1 cellular context compared by ENCODE assay signal in the genomic region with DNA sequence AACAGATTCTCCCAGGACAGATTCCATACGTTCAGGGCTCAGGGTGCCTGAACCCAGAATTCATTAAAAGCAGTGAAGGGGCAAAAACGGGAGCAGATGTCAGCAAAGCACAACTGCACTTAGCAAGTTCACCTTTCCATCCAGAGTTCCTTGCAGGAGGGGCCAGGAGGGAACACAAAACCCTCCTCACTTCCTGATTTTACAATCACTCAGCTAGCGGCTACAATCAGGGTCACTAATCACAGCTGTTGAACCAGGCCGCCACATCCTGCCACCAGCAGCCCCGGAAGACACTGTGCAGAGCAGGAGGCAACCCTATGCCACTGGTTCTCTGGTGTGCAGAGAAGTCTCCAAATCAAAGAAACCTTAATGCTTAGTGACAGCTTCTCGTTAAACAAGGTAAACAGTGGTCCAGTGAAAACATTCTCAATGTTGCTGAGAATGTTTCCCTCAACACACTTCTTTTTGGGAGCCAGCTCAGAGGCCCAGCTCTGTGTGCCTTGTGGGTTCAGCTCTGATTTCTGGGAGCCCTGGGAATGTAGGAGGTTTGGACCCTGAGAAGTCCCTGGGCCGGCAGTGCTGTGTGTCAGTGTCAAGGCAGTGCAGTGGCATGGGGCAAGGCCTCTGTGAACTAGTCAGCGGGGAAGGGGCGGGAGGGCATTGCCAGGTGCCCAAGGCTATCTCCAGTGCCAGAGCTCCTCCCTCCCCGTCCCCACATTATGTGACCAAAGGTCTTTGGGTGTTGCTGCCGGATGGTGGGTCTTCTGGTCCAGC.
TF ChIP-seq lines count a peak whose summit lies in the region.

No MANE protein-coding gene starts in this region.

TF ChIP-seq in GM12878, 131 proteins besides CTCF, POLR2A, EP300 and RAD21 (continued from another document and continues in another):
- TF ChIP-seq KLF5 (IDR thresholded peaks at IDR 0.05; ENCODE audit: partially characterized antibody) (peak; percentile 14), STAT3 (IDR thresholded peaks at IDR 0.05; ENCODE audit: low read depth, low read length) (no peak), SIX5 (IDR thresholded peaks at IDR 0.05; ENCODE audit: low read depth, low read length, severe bottlenecking) (no peak), KAT2A (conservative IDR thresholded peaks at IDR 0.05; ENCODE audit: control insufficient read depth, low read depth, low read length) (no peak), YY1 (IDR thresholded peaks at IDR 0.05; ENCODE audit: low read depth, low read length) (no peak), ZNF24 (IDR thresholded peaks at IDR 0.05) (peak; percentile 42; the same call in 1 of the 2 replicates), SMC3 (IDR thresholded peaks at IDR 0.05; ENCODE audit: borderline replicate concordance, low read length) (no peak), CEBPB (IDR thresholded peaks at IDR 0.05; ENCODE audit: borderline replicate concordance in 1 of 2, low read depth in 2 of 2, low read length in 2 of 2) (no peak), NRF1 (conservative IDR thresholded peaks at IDR 0.05; ENCODE audit: low read depth, low read length) (no peak), SMAD5 (IDR thresholded peaks at IDR 0.05; ENCODE audit: low read depth) (peak; percentile 86), LARP7 (IDR thresholded peaks at IDR 0.05) (0 out of 2 replicates have a peak, but pooled peaks have one; percentile 39), ZNF217 (IDR thresholded peaks at IDR 0.05) (no peak), IKZF1 (conservative IDR thresholded peaks at IDR 0.05) (peak; percentile 80), FOS (IDR thresholded peaks at IDR 0.05; ENCODE audit: borderline replicate concordance, extremely low read depth, insufficient read length) (no peak), RUNX3 (IDR thresholded peaks at IDR 0.05; ENCODE audit: low read length) (peak; percentile 87), CBFB (IDR thresholded peaks at IDR 0.05; ENCODE audit: low read depth) (peak; percentile 84), CHD2 (IDR thresholded peaks at IDR 0.05; ENCODE audit: borderline replicate concordance, low read depth, low read length) (peak; percentile 64; the same call in 1 of the 2 replicates), MEF2A (IDR thresholded peaks at IDR 0.05; ENCODE audit: insufficient read depth, low read depth, low read length) (peak; percentile 73; the same call in 1 of the 2 replicates), SP1 (IDR thresholded peaks at IDR 0.05; ENCODE audit: low read depth, low read length) (peak; percentile 31), NFIC (IDR thresholded peaks at IDR 0.05; ENCODE audit: low read depth, low read length) (no peak; the same call in none of the 2 replicates), TBL1XR1 (IDR thresholded peaks at IDR 0.05; ENCODE audit: low read depth, low read length) (no peak; the same call in 1 of the 2 replicates), RELA (IDR thresholded peaks at IDR 0.05; ENCODE audit: borderline replicate concordance, partially characterized antibody) (no peak), POU2F2 (IDR thresholded peaks at IDR 0.05; ENCODE audit: borderline replicate concordance, low read depth, low read length) (peak; percentile 86; the same call in 2 of the 3 replicates), RCOR1 (conservative IDR thresholded peaks at IDR 0.05; ENCODE audit: low read depth, low read length) (no peak), FOXM1 (IDR thresholded peaks at IDR 0.05; ENCODE audit: low read depth, low read length) (peak; percentile 40; the same call in 1 of the 2 replicates), BHLHE40 (IDR thresholded peaks at IDR 0.05; ENCODE audit: borderline replicate concordance in 1 of 2, low read depth in 2 of 2, low read length in 1 of 2) (peak in 1 of 2 experiments; percentile 35; a peak in 1 of 4 replicates), SPI1 (IDR thresholded peaks at IDR 0.05; ENCODE audit: borderline replicate concordance, insufficient read depth, low read depth, low read length) (peak; percentile 93), CREB1 (IDR thresholded peaks at IDR 0.05; ENCODE audit: low read depth) (peak; percentile 25; the same call in 1 of the 2 replicates), FOXK2 (IDR thresholded peaks at IDR 0.05) (no peak), SUPT20H (IDR thresholded peaks at IDR 0.05; ENCODE audit: borderline replicate concordance, control insufficient read depth, low read depth, low read length) (no peak), TCF7 (IDR thresholded peaks at IDR 0.05; ENCODE audit: borderline replicate concordance) (no peak), BMI1 (IDR thresholded peaks at IDR 0.05; ENCODE audit: borderline replicate concordance) (no peak), ZSCAN29 (IDR thresholded peaks at IDR 0.05) (no peak), BCL11A (IDR thresholded peaks at IDR 0.05; ENCODE audit: low read depth, low read length) (peak; percentile 45; the same call in 1 of the 2 replicates), TAF1 (IDR thresholded peaks at IDR 0.05; ENCODE audit: borderline replicate concordance, low read depth, low read length) (peak; percentile 96), ZNF274 (IDR thresholded peaks at IDR 0.05; ENCODE audit: insufficient read depth, insufficient read length) (no peak), WRNIP1 (IDR thresholded peaks at IDR 0.05; ENCODE audit: borderline replicate concordance, low read depth, low read length) (no peak), RBBP5 (conservative IDR thresholded peaks at IDR 0.05) (no peak), KDM1A (IDR thresholded peaks at IDR 0.05; ENCODE audit: borderline replicate concordance) (no peak), MTA3 (IDR thresholded peaks at IDR 0.05; ENCODE audit: borderline replicate concordance, low read length) (peak; percentile 73), CHD4 (IDR thresholded peaks at IDR 0.05) (no peak), ZBED1 (IDR thresholded peaks at IDR 0.05; ENCODE audit: borderline replicate concordance) (no peak), EED (IDR thresholded peaks at IDR 0.05; ENCODE audit: low read depth) (peak; percentile 88), EGR1 (IDR thresholded peaks at IDR 0.05; ENCODE audit: borderline replicate concordance in 1 of 2, low read depth in 2 of 2, low read length in 2 of 2) (no peak)
- TF ChIP-seq, protein P1, sequence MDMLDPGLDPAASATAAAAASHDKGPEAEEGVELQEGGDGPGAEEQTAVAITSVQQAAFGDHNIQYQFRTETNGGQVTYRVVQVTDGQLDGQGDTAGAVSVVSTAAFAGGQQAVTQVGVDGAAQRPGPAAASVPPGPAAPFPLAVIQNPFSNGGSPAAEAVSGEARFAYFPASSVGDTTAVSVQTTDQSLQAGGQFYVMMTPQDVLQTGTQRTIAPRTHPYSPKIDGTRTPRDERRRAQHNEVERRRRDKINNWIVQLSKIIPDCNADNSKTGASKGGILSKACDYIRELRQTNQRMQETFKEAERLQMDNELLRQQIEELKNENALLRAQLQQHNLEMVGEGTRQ (IDR thresholded peaks at IDR 0.05; ENCODE audit: borderline replicate concordance, low read depth, low read length) = no peak
- TF ChIP-seq, protein P2, sequence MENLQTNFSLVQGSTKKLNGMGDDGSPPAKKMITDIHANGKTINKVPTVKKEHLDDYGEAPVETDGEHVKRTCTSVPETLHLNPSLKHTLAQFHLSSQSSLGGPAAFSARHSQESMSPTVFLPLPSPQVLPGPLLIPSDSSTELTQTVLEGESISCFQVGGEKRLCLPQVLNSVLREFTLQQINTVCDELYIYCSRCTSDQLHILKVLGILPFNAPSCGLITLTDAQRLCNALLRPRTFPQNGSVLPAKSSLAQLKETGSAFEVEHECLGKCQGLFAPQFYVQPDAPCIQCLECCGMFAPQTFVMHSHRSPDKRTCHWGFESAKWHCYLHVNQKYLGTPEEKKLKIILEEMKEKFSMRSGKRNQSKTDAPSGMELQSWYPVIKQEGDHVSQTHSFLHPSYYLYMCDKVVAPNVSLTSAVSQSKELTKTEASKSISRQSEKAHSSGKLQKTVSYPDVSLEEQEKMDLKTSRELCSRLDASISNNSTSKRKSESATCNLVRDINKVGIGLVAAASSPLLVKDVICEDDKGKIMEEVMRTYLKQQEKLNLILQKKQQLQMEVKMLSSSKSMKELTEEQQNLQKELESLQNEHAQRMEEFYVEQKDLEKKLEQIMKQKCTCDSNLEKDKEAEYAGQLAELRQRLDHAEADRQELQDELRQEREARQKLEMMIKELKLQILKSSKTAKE (IDR thresholded peaks at IDR 0.05; ENCODE audit: low read depth, poor library complexity, severe bottlenecking) = peak; percentile 45
- TF ChIP-seq, protein P3, sequence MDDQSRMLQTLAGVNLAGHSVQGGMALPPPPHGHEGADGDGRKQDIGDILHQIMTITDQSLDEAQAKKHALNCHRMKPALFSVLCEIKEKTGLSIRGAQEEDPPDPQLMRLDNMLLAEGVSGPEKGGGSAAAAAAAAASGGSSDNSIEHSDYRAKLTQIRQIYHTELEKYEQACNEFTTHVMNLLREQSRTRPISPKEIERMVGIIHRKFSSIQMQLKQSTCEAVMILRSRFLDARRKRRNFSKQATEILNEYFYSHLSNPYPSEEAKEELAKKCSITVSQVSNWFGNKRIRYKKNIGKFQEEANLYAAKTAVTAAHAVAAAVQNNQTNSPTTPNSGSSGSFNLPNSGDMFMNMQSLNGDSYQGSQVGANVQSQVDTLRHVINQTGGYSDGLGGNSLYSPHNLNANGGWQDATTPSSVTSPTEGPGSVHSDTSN (IDR thresholded peaks at IDR 0.05; ENCODE audit: insufficient replicate concordance, low read depth, low read length) = peak; percentile 64
- TF ChIP-seq, protein P4, sequence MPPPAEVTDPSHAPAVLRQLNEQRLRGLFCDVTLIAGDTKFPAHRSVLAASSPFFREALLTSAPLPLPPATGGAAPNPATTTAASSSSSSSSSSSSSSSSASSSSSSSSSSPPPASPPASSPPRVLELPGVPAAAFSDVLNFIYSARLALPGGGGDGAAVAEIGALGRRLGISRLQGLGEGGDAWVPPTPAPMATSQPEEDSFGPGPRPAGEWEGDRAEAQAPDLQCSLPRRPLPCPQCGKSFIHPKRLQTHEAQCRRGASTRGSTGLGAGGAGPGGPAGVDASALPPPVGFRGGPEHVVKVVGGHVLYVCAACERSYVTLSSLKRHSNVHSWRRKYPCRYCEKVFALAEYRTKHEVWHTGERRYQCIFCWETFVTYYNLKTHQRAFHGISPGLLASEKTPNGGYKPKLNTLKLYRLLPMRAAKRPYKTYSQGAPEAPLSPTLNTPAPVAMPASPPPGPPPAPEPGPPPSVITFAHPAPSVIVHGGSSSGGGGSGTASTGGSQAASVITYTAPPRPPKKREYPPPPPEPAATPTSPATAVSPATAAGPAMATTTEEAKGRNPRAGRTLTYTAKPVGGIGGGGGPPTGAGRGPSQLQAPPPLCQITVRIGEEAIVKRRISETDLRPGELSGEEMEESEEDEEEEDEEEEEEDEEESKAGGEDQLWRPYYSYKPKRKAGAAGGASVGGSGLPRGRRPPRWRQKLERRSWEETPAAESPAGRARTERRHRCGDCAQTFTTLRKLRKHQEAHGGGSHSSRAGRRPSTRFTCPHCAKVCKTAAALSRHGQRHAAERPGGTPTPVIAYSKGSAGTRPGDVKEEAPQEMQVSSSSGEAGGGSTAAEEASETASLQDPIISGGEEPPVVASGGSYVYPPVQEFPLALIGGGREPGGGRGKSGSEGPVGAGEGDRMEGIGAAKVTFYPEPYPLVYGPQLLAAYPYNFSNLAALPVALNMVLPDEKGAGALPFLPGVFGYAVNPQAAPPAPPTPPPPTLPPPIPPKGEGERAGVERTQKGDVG (CRISPR knock-in tag; IDR thresholded peaks at IDR 0.05) = no peak; the same call in 1 of the 2 replicates
- TF ChIP-seq, protein P5, sequence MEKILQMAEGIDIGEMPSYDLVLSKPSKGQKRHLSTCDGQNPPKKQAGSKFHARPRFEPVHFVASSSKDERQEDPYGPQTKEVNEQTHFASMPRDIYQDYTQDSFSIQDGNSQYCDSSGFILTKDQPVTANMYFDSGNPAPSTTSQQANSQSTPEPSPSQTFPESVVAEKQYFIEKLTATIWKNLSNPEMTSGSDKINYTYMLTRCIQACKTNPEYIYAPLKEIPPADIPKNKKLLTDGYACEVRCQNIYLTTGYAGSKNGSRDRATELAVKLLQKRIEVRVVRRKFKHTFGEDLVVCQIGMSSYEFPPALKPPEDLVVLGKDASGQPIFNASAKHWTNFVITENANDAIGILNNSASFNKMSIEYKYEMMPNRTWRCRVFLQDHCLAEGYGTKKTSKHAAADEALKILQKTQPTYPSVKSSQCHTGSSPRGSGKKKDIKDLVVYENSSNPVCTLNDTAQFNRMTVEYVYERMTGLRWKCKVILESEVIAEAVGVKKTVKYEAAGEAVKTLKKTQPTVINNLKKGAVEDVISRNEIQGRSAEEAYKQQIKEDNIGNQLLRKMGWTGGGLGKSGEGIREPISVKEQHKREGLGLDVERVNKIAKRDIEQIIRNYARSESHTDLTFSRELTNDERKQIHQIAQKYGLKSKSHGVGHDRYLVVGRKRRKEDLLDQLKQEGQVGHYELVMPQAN (conservative IDR thresholded peaks at IDR 0.05) = no peak
- TF ChIP-seq, protein P6, sequence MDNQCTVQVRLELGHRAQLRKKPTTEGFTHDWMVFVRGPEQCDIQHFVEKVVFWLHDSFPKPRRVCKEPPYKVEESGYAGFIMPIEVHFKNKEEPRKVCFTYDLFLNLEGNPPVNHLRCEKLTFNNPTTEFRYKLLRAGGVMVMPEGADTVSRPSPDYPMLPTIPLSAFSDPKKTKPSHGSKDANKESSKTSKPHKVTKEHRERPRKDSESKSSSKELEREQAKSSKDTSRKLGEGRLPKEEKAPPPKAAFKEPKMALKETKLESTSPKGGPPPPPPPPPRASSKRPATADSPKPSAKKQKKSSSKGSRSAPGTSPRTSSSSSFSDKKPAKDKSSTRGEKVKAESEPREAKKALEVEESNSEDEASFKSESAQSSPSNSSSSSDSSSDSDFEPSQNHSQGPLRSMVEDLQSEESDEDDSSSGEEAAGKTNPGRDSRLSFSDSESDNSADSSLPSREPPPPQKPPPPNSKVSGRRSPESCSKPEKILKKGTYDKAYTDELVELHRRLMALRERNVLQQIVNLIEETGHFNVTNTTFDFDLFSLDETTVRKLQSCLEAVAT (IDR thresholded peaks at IDR 0.05) = 0 out of 2 replicates have a peak, but pooled peaks have one; percentile 28
- TF ChIP-seq, protein P7, sequence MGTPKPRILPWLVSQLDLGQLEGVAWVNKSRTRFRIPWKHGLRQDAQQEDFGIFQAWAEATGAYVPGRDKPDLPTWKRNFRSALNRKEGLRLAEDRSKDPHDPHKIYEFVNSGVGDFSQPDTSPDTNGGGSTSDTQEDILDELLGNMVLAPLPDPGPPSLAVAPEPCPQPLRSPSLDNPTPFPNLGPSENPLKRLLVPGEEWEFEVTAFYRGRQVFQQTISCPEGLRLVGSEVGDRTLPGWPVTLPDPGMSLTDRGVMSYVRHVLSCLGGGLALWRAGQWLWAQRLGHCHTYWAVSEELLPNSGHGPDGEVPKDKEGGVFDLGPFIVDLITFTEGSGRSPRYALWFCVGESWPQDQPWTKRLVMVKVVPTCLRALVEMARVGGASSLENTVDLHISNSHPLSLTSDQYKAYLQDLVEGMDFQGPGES (IDR thresholded peaks at IDR 0.05) = no peak
- TF ChIP-seq, protein P8, sequence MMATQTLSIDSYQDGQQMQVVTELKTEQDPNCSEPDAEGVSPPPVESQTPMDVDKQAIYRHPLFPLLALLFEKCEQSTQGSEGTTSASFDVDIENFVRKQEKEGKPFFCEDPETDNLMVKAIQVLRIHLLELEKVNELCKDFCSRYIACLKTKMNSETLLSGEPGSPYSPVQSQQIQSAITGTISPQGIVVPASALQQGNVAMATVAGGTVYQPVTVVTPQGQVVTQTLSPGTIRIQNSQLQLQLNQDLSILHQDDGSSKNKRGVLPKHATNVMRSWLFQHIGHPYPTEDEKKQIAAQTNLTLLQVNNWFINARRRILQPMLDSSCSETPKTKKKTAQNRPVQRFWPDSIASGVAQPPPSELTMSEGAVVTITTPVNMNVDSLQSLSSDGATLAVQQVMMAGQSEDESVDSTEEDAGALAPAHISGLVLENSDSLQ (IDR thresholded peaks at IDR 0.05) = peak; percentile 53; the same call in 1 of the 2 replicates
- TF ChIP-seq, protein P9, sequence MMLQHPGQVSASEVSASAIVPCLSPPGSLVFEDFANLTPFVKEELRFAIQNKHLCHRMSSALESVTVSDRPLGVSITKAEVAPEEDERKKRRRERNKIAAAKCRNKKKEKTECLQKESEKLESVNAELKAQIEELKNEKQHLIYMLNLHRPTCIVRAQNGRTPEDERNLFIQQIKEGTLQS (IDR thresholded peaks at IDR 0.05; ENCODE audit: borderline replicate concordance, extremely low read depth, low read depth, low read length) = no peak
